40 cellular contexts compared by ENCODE assay signal in the genomic region with DNA sequence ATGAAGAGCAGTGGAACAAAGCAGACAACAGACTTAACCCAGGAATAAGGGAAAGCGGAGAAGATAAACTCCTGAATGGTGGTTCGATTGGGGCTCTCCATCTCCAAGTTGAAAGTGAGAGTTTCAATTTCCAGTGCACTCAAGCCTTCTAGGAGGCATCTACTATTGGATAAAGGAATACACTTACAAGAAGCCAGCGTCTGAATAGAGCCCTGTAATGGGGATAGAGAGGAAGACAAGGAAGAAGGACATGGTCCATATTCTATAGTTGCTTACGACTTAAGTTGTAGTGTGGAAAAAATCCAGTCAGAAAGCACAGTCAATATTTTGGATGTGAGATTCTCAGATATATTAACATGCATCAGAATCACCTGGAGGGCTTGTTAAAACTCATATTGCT. TPM values are rescaled to one million over a fixed set of nuclear protein-coding genes. Genes with fewer than 3 reads are reported as not detected.
"Had no signal": no experiment of that assay in that cellular context is flagged by ENCODE, and none has a peak within 500 bp of the region (broad histone marks: within the 10 kb centered on the region; RNA-seq: fewer than 3 reads in every experiment).

A gene with protein sequence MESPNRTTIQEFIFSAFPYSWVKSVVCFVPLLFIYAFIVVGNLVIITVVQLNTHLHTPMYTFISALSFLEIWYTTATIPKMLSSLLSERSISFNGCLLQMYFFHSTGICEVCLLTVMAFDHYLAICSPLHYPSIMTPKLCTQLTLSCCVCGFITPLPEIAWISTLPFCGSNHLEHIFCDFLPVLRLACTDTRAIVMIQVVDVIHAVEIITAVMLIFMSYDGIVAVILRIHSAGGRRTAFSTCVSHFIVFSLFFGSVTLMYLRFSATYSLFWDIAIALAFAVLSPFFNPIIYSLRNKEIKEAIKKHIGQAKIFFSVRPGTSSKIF (minus strand): TSS at position 101 of the 400 bp plus-strand sequence. CDS start 0 bp downstream, at position 101.

- DNase-seq: activated effector memory CD4-positive, alpha-beta T cell treated with anti-CD3 and anti-CD28 coated beads, Interleukin-2, amount 50 U/mL, for 16 hours; activated effector memory CD4-positive, alpha-beta T cell treated with Interleukin-2 at 50 U/mL for 16 hours; activated gamma-delta T cell; activated gamma-delta T cell treated with Interleukin-2 at 50 U/mL for 16 hours; activated naive CD4-positive, alpha-beta T cell; activated naive CD4-positive, alpha-beta T cell treated with anti-CD3 and anti-CD28 coated beads for 36 hours; activated naive CD4-positive, alpha-beta T cell treated with anti-CD3 and anti-CD28 coated beads, Interleukin-2, amount 10 ng/mL, durations not matched to agents 7 days and 5 days; activated naive CD4-positive, alpha-beta T cell treated with anti-CD3 and anti-CD28 coated beads, Interleukin-2, amount 50 U/mL, for 16 hours; activated naive CD4-positive, alpha-beta T cell treated with Interleukin-2 at 50 U/mL for 16 hours; activated naive CD8-positive, alpha-beta T cell treated with anti-CD3 and anti-CD28 coated beads for 36 hours; activated naive CD8-positive, alpha-beta T cell treated with anti-CD3 and anti-CD28 coated beads, Interleukin-2, amount 10 ng/mL, durations not matched to agents 7 days and 5 days; activated naive CD8-positive, alpha-beta T cell treated with anti-CD3 and anti-CD28 coated beads, Interleukin-2, amount 50 U/mL, for 24 hours; activated T-cell treated with anti-CD3 and anti-CD28 coated beads, Interleukin-2, amount 50 U/mL, for 1 hour; activated T-cell treated with anti-CD3 and anti-CD28 coated beads, Interleukin-2, amount 50 U/mL, for 24 hours; activated T-cell treated with anti-CD3 and anti-CD28 coated beads, Interleukin-2, amount 50 U/mL, for 4 hours; activated T-cell treated with anti-CD3 and anti-CD28 coated beads, Interleukin-2, amount 50 U/mL, for 48 hours; activated T-cell treated with anti-CD3 and anti-CD28 coated beads, Interleukin-2, amount 50 U/mL, for 72 hours; adrenal gland; amniotic stem cell; amygdala; anterior cingulate cortex; aorta; body of pancreas; brain microvascular endothelial cell; caudate nucleus; central memory CD4-positive, alpha-beta T cell; cerebellar nuclear complex had no signal

- H3K36me3 ChIP-seq: adrenal gland, ascending aorta, brain microvascular endothelial cell, breast epithelium, cardiac muscle cell had no signal

- H3K4me3 ChIP-seq: adrenal gland, ascending aorta, body of pancreas, breast epithelium, cardiac muscle cell had no signal

- H3K9me3 ChIP-seq: adrenal gland, ascending aorta, body of pancreas, breast epithelium had no signal

- H3K4me1 ChIP-seq: adrenal gland, ascending aorta, body of pancreas, breast epithelium had no signal

- FAIRE-seq: astrocyte had no signal

- H3K27ac ChIP-seq: adrenal gland, ascending aorta, body of pancreas, brain microvascular endothelial cell, breast epithelium, cardiac muscle cell had no signal

- H3K27me3 ChIP-seq: adrenal gland, ascending aorta, body of pancreas, brain microvascular endothelial cell, breast epithelium, cardiac muscle cell had no signal

- ATAC-seq: activated naive CD4-positive, alpha-beta T cell treated with anti-CD3 and anti-CD28 coated beads, Interleukin-2, amount 50 U/mL, for 72 hours; activated naive CD8-positive, alpha-beta T cell treated with anti-CD3 and anti-CD28 coated beads, Interleukin-2, amount 50 U/mL, for 24 hours; activated T-cell treated with anti-CD3 and anti-CD28 coated beads, Interleukin-2, amount 50 U/mL, for 4 hours; activated T-cell treated with anti-CD3 and anti-CD28 coated beads, Interleukin-2, amount 50 U/mL, for 72 hours; activated T-helper 17 cell treated with anti-CD3 and anti-CD28 coated beads, Interleukin-2, amount 50 U/mL, for 72 hours; body of pancreas had no signal

RNA-seq across cellular contexts. Expression of the gene that starts here (rescaled TPM):
- total RNA-seq: activated naive CD4-positive, alpha-beta T cell treated with anti-CD3 and anti-CD28 coated beads for 36 hours; activated naive CD4-positive, alpha-beta T cell treated with anti-CD3 and anti-CD28 coated beads, Interleukin-2, amount 50 U/mL, for 72 hours; activated naive CD8-positive, alpha-beta T cell treated with anti-CD3 and anti-CD28 coated beads for 36 hours; activated naive CD8-positive, alpha-beta T cell treated with anti-CD3 and anti-CD28 coated beads, Interleukin-2, amount 10 ng/mL, durations not matched to agents 7 days and 5 days; activated T-cell treated with anti-CD3 and anti-CD28 coated beads, Interleukin-2, amount 50 U/mL, for 4 hours; activated T-cell treated with anti-CD3 and anti-CD28 coated beads, Interleukin-2, amount 50 U/mL, for 72 hours; activated T-helper 1 cell treated with anti-CD3 and anti-CD28 coated beads, Interleukin-12 subunit alpha, Interleukin-12 subunit beta, Interleukin-2, Interleukin-4 antibody, amounts not matched to agents 30 ng/mL and 10 ng/mL and 1 ng/mL, durations not matched to agents 14 hours and 24 hours and 36 hours; activated T-helper 17 cell treated with anti-CD3 and anti-CD28 coated beads, Interleukin-2, amount 50 U/mL, for 72 hours; activated T-helper 2 cell treated with anti-CD3 and anti-CD28 coated beads, Interferon-gamma antibody, Interleukin-2, Interleukin-4, amounts not matched to agents 10 μg/mL and 5 μg/mL and 100 μg/mL, durations not matched to agents 14 hours and 24 hours and 36 hours; adrenal gland; aorta; ascending aorta; astrocyte; body of pancreas; breast epithelium; bronchial epithelial cell; cardiac muscle cell; cardiac septum; cerebellum; chondrocyte had no signal
- polyA plus RNA-seq: adipose tissue, adrenal gland, aorta, cardiac muscle cell had no signal
